7 cellular contexts compared by ENCODE assay signal in genomic region chr22:37650463-37651136, GRCh38.
"Had no signal": no experiment of that assay in that cellular context is flagged by ENCODE, and none has a peak within 500 bp of the region (broad histone marks: within the 10 kb centered on the region; RNA-seq: fewer than 3 reads in every experiment).

No MANE protein-coding gene starts in this region.

- H3K9me3 Mint-ChIP-seq: IgD-negative memory B cell had no signal

- H3K4me3 ChIP-seq: GM23248, HAP-1 had no signal

- H3K36me3 Mint-ChIP-seq: IgD-negative memory B cell had no signal

- H3K9me3 ChIP-seq: HAP-1 had no signal

- H3K27me3 Mint-ChIP-seq: IgD-negative memory B cell had no signal

- H3K9ac ChIP-seq: GM23248 had no signal

- DNase-seq: GM23248, GOT3, H7, KG1 had no signal

- H3K27ac ChIP-seq: GM23248 had no signal

- ATAC-seq: HCT116 had no signal

- H3K4me1 Mint-ChIP-seq: IgD-negative memory B cell had no signal

- H3K4me1 ChIP-seq: HAP-1 had no signal

- H3K4me3 Mint-ChIP-seq: IgD-negative memory B cell had no signal

- H3K27ac Mint-ChIP-seq: IgD-negative memory B cell had no signal

- H2AFZ ChIP-seq: GM23248 had no signal
